12 cellular contexts compared by ENCODE assay signal in the genomic region with DNA sequence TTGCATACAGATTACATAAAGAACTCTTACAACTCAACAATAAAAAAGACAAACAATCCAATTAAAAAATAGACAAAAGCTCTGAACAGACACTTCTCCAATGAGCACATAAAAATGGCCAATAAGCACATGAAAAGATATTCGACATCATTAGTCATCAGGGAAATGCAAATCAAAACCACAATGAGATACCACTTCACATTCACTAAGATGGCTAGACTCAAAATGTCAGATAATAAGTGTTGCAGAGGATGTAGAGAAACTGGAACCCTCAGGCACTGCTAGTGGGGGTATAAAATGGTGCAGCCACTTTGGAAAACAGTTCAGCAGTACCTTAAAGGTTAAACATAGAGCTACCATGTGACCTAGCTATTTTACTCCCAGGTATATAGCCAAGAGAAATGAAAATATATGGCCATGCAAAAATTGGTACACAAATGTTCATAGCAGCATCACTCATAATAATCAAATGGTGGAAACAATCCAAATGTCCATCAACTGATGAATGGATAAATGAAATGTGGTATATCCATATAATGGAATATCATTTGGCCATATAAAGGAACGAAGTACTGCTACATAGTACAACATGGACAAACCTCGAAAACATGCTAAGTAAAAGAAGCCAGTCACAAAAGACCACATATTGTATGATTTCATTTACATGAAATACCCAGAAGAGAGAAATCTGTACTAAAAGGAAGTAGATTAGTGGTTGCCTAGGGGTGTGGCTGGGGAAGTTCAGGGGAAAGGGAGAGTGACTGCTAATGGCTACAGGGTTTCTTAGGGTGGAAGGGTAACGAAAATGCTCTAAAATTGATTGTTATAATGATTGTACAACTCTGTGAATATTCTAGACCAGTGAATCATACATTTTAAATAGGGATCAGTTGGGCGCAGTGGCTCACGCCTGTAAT. TPM values are rescaled to one million over a fixed set of nuclear protein-coding genes. Genes with fewer than 3 reads are reported as not detected.
DNase-seq lines count a peak whose midpoint lies in the region; ATAC-seq and TF ChIP-seq lines count a peak whose summit lies in the region.
"Had no signal": no experiment of that assay in that cellular context is flagged by ENCODE, and none has a peak within 500 bp of the region (broad histone marks: within the 10 kb centered on the region; RNA-seq: fewer than 3 reads in every experiment).

No MANE protein-coding gene starts in this region.

- no peaks in the 10 kb centered on the region for H3K79me1 ChIP-seq in mesenchymal stem cell (replicated peaks; ENCODE audit: low read length, poor library complexity, severe bottlenecking)

- no peak for ATAC-seq in HG03108 (IDR thresholded peaks at IDR 0.05; ENCODE audit: unreplicated experiment)

- H3K9me3 Mint-ChIP-seq in activated naive CD8-positive, alpha-beta T cell treated with anti-CD3 and anti-CD28 coated beads for 36 hours, result no peaks in the 10 kb centered on the region

- H3K23ac ChIP-seq in mesenchymal stem cell (ENCODE audit: low read length in 2 of 2), result no peak overlapping the region

- H3K4me3 ChIP-seq in mesenchymal stem cell (ENCODE audit: insufficient read depth in 1 of 2, low read depth in 1 of 2, low read length in 2 of 2) (no peak overlapping the region), esophagus muscularis mucosa (no peak overlapping the region)
- H3K4me3 ChIP-seq: MG63 had no signal

- no peak overlapping the region for H2BK5ac ChIP-seq in mesenchymal stem cell (ENCODE audit: low read depth, low read length, poor library complexity, severe bottlenecking)

- H3K9me3 ChIP-seq in mesenchymal stem cell (ENCODE audit: control insufficient read depth, low read length) (no peaks in the 10 kb centered on the region), esophagus muscularis mucosa (no peaks in the 10 kb centered on the region)
- H3K9me3 ChIP-seq: MG63 had no signal

- H3K9ac ChIP-seq in mesenchymal stem cell (ENCODE audit: low read length), result no peak overlapping the region

- no peak overlapping the region for H3K14ac ChIP-seq in mesenchymal stem cell (ENCODE audit: low read length in 2 of 2)

- intact Hi-C loops in esophagus muscularis mucosa (cut with DNase I), result no loop called here

- DNase-seq in EL, result peak; percentile 15
- peak; percentile 70 for DNase-seq in M059J (ENCODE audit: low read depth)
- no peak for DNase-seq in activated naive CD8-positive, alpha-beta T cell treated with anti-CD3 and anti-CD28 coated beads for 36 hours
- DNase-seq in mesenchymal stem cell, result peak; percentile 10
- no peak for DNase-seq in GM19240 (ENCODE audit: insufficient read length, low spot score)
- DNase-seq in esophagus muscularis mucosa (ENCODE audit: extremely low spot score), result no peak
- DNase-seq: activated effector memory CD4-positive, alpha-beta T cell treated with Interleukin-2 at 50 U/mL for 16 hours; COR-L47; MG63; RPMI8226 had no signal

- TF ChIP-seq CTCF in esophagus muscularis mucosa (IDR thresholded peaks at IDR 0.05), result no peak

- no peak overlapping the region for H2AK5ac ChIP-seq in mesenchymal stem cell (ENCODE audit: low read length, severe bottlenecking)

- H3K4me1 ChIP-seq in mesenchymal stem cell (ENCODE audit: control insufficient read depth, insufficient read depth, low read depth, low read length), result no peaks in the 10 kb centered on the region
- H3K4me1 ChIP-seq in esophagus muscularis mucosa, result no peaks in the 10 kb centered on the region

- no peak overlapping the region for H3K18ac ChIP-seq in mesenchymal stem cell (ENCODE audit: low read depth in 1 of 2, low read length in 2 of 2)

- no peak overlapping the region for H2BK120ac ChIP-seq in mesenchymal stem cell (ENCODE audit: low read depth, low read length)

- H3K4me3 Mint-ChIP-seq in activated naive CD8-positive, alpha-beta T cell treated with anti-CD3 and anti-CD28 coated beads for 36 hours, result no peak overlapping the region

- H3K27me3 ChIP-seq in mesenchymal stem cell (ENCODE audit: control insufficient read depth in 1 of 2, insufficient read depth in 1 of 2, low read length in 2 of 2), result peaks cover 0 to 3% of the 10 kb centered on the region in 2 experiments
- no peaks in the 10 kb centered on the region for H3K27me3 ChIP-seq in esophagus muscularis mucosa
- H3K27me3 ChIP-seq: MG63 had no signal

- no peak overlapping the region for H2BK12ac ChIP-seq in mesenchymal stem cell (ENCODE audit: low read length in 2 of 2)

- H3K4ac ChIP-seq in mesenchymal stem cell (ENCODE audit: low read depth in 1 of 2, low read length in 2 of 2), result no peak overlapping the region

- no peak overlapping the region for H3K4me2 ChIP-seq in mesenchymal stem cell (ENCODE audit: low read length, poor library complexity, severe bottlenecking)

- H2AFZ ChIP-seq in mesenchymal stem cell (ENCODE audit: low read depth, low read length), result no peak overlapping the region

- no peak for TF ChIP-seq EP300 in esophagus muscularis mucosa (IDR thresholded peaks at IDR 0.05)

- no peak for TF ChIP-seq POLR2A in esophagus muscularis mucosa (IDR thresholded peaks at IDR 0.05; ENCODE audit: low read depth)

- peaks cover 19% of the 10 kb centered on the region for H3K4me1 Mint-ChIP-seq in activated naive CD8-positive, alpha-beta T cell treated with anti-CD3 and anti-CD28 coated beads for 36 hours

- no peaks in the 10 kb centered on the region for H3K27me3 Mint-ChIP-seq in activated naive CD8-positive, alpha-beta T cell treated with anti-CD3 and anti-CD28 coated beads for 36 hours

- H3K36me3 Mint-ChIP-seq in activated naive CD8-positive, alpha-beta T cell treated with anti-CD3 and anti-CD28 coated beads for 36 hours, result peaks cover 35% of the 10 kb centered on the region

- no peak overlapping the region for H2BK15ac ChIP-seq in mesenchymal stem cell (ENCODE audit: low read depth, poor library complexity, severe bottlenecking)

- H4K8ac ChIP-seq in mesenchymal stem cell (ENCODE audit: low read length), result no peak overlapping the region

- peak overlapping the region; percentile 45 for H3K27ac Mint-ChIP-seq in activated naive CD8-positive, alpha-beta T cell treated with anti-CD3 and anti-CD28 coated beads for 36 hours

- H3K36me3 ChIP-seq in mesenchymal stem cell (ENCODE audit: control insufficient read depth in 1 of 2, insufficient read depth in 2 of 2, low read depth in 1 of 2, low read length in 2 of 2) (peaks cover 21 to 62% of the 10 kb centered on the region in 2 experiments), esophagus muscularis mucosa (peaks cover 0 to 55% (median 26%) of the 10 kb centered on the region in 4 donors)
- H3K36me3 ChIP-seq: MG63 had no signal

- WGBS in mesenchymal stem cell, result no CpG with 5 or more reads among the region's 6 CpGs
- WGBS in esophagus muscularis mucosa, result 77% methylated on average over 6 of the region's 6 CpGs

- H4K91ac ChIP-seq in mesenchymal stem cell (ENCODE audit: low read length), result no peak overlapping the region

- no peak overlapping the region for H3K27ac ChIP-seq in mesenchymal stem cell (ENCODE audit: low read length, poor library complexity, severe bottlenecking)
- peak overlapping the region in 1 of 4 donors; percentile 22 for H3K27ac ChIP-seq in esophagus muscularis mucosa (replicated peaks in 1 of 4)

RNA-seq across cellular contexts. Expression of a gene that starts 29.3 kb away (rescaled TPM):
- not detected in 2 replicates for total RNA-seq in M059J (2014; rRNA removed; shearing (Covaris generic))
- 100 to 1,000 TPM; 121 to 123 TPM for total RNA-seq in activated naive CD8-positive, alpha-beta T cell treated with anti-CD3 and anti-CD28 coated beads for 36 hours
- polyA plus RNA-seq in mesenchymal stem cell (2013, experiment 1 of 2), result not detected
- not detected for polyA plus RNA-seq in mesenchymal stem cell (2013, experiment 2 of 2)
- total RNA-seq in esophagus muscularis mucosa, result 10 to 100 TPM in 1 of 4 donors, 1 to 10 TPM in 3; 3.9 to 10.4 (median 6.3) TPM
- total RNA-seq: renal cortical epithelial cell had no signal

RNA-seq across cellular contexts. Expression of a gene that starts 34.6 kb away (rescaled TPM):
- total RNA-seq in M059J (2014; rRNA removed; shearing (Covaris generic)), result 44.1 and 52.3 TPM in 2 replicates
- 10 to 100 TPM; 10.9 to 12.8 TPM for total RNA-seq in activated naive CD8-positive, alpha-beta T cell treated with anti-CD3 and anti-CD28 coated beads for 36 hours
- polyA plus RNA-seq in mesenchymal stem cell (2013, experiment 1 of 2), result 50.8 TPM
- polyA plus RNA-seq in mesenchymal stem cell (2013, experiment 2 of 2), result 51.1 TPM
- 10 to 100 TPM in 3 of 4 donors, 1 to 10 TPM in 1; 4.2 to 19.7 (median 13.1) TPM for total RNA-seq in esophagus muscularis mucosa

Comparison
In these comparisons a context has a peak if more than half of its experiments do, and no peak if none do; other contexts are left out.
1. DNase-seq: peak in EL (single experiment), M059J (single experiment) and mesenchymal stem cell (single experiment); none in activated naive CD8-positive, alpha-beta T cell treated with anti-CD3 and anti-CD28 coated beads for 36 hours (single experiment), GM19240 (single experiment) and esophagus muscularis mucosa (single experiment).
2. RNA of a gene that starts 29.3 kb away (total RNA-seq): 121 to 123 TPM in activated naive CD8-positive, alpha-beta T cell treated with anti-CD3 and anti-CD28 coated beads for 36 hours; 3.9 to 10.4 TPM in esophagus muscularis mucosa and not detected in M059J; every median in the first group is over 10 times any median in the second.